10 cellular contexts compared by ENCODE assay signal in genomic region chr11:96091476-96091875, GRCh38.
DNase-seq lines count a peak whose midpoint lies in the region; ATAC-seq and TF ChIP-seq lines count a peak whose summit lies in the region.
"Had no signal": no experiment of that assay in that cellular context is flagged by ENCODE, and none has a peak within 500 bp of the region (broad histone marks: within the 10 kb centered on the region; RNA-seq: fewer than 3 reads in every experiment).

No MANE protein-coding gene starts in this region.

- peaks cover 31% of the 10 kb centered on the region for H3K36me3 Mint-ChIP-seq in activated CD8-positive, alpha-beta memory T cell treated with anti-CD3 and anti-CD28 coated beads, Interleukin-2, amount 10 ng/mL, durations not matched to agents 7 days and 5 days
- peaks cover 26% of the 10 kb centered on the region for H3K36me3 Mint-ChIP-seq in activated CD8-positive, alpha-beta T cell treated with anti-CD3 and anti-CD28 coated beads, Interleukin-2, amount 10 ng/mL, durations not matched to agents 7 days and 5 days (ENCODE audit: low read depth)
- H3K36me3 Mint-ChIP-seq in stimulated activated memory B cell treated with anti-CD40 and anti-IgM and Interleukin-4, amounts not matched to agents 10 μg/mL and 1 μg/mL and 100 μg/mL, for 72 hours: peaks cover 33% of the 10 kb centered on the region

- H3K27ac ChIP-seq in stomach: no peak overlapping the region

- no peaks in the 10 kb centered on the region for H3K27me3 ChIP-seq in stomach

- H3K4me1 ChIP-seq in stomach: peaks cover under 1 to 27% (median 19%) of the 10 kb centered on the region in 4 donors

- H3K27me3 Mint-ChIP-seq in activated CD8-positive, alpha-beta memory T cell treated with anti-CD3 and anti-CD28 coated beads, Interleukin-2, amount 10 ng/mL, durations not matched to agents 7 days and 5 days: no peaks in the 10 kb centered on the region
- H3K27me3 Mint-ChIP-seq in activated CD8-positive, alpha-beta T cell treated with anti-CD3 and anti-CD28 coated beads, Interleukin-2, amount 10 ng/mL, durations not matched to agents 7 days and 5 days (ENCODE audit: low read depth): no peaks in the 10 kb centered on the region
- H3K27me3 Mint-ChIP-seq in stimulated activated memory B cell treated with anti-CD40 and anti-IgM and Interleukin-4, amounts not matched to agents 10 μg/mL and 1 μg/mL and 100 μg/mL, for 72 hours: no peaks in the 10 kb centered on the region

- no peak for TF ChIP-seq CTCF in stomach (IDR thresholded peaks at IDR 0.05)

- WGBS in stomach, 5 donors: 68 to 87% (median 71%) methylated on average over 1 of the region's 1 CpG

- no peak overlapping the region for H3K27ac Mint-ChIP-seq in activated CD8-positive, alpha-beta memory T cell treated with anti-CD3 and anti-CD28 coated beads, Interleukin-2, amount 10 ng/mL, durations not matched to agents 7 days and 5 days
- no peak overlapping the region for H3K27ac Mint-ChIP-seq in activated CD8-positive, alpha-beta T cell treated with anti-CD3 and anti-CD28 coated beads, Interleukin-2, amount 10 ng/mL, durations not matched to agents 7 days and 5 days
- H3K27ac Mint-ChIP-seq in stimulated activated memory B cell treated with anti-CD40 and anti-IgM and Interleukin-4, amounts not matched to agents 10 μg/mL and 1 μg/mL and 100 μg/mL, for 72 hours: peak overlapping the region; percentile 58

- intact Hi-C loops in stomach (cut with DNase I; ENCODE audit: low total_unique reads): no loop called here

- H3K36me3 ChIP-seq in stomach: peaks cover 7 to 22% (median 11%) of the 10 kb centered on the region in 4 donors

- peak; percentile 53 for DNase-seq in activated CD8-positive, alpha-beta memory T cell treated with anti-CD3 and anti-CD28 coated beads, Interleukin-2, amount 10 ng/mL, durations not matched to agents 7 days and 5 days
- DNase-seq in activated CD8-positive, alpha-beta memory T cell treated with anti-CD3 and anti-CD28 coated beads, Interleukin-2, amount 50 U/mL, for 4 hours: no peak
- peak; percentile 35 for DNase-seq in activated CD8-positive, alpha-beta T cell treated with anti-CD3 and anti-CD28 coated beads, Interleukin-2, amount 10 ng/mL, durations not matched to agents 7 days and 5 days
- no peak for DNase-seq in stomach
- no peak for DNase-seq in NCI-H748 (lab: John Stamatoyannopoulos, UW; ENCODE audit: unreplicated experiment)
- no peak for DNase-seq in HCEC 1CT
- DNase-seq: T1000 had no signal

- no peak overlapping the region for H3K4me3 Mint-ChIP-seq in activated CD8-positive, alpha-beta memory T cell treated with anti-CD3 and anti-CD28 coated beads, Interleukin-2, amount 10 ng/mL, durations not matched to agents 7 days and 5 days
- H3K4me3 Mint-ChIP-seq in activated CD8-positive, alpha-beta T cell treated with anti-CD3 and anti-CD28 coated beads, Interleukin-2, amount 10 ng/mL, durations not matched to agents 7 days and 5 days: no peak overlapping the region
- H3K4me3 Mint-ChIP-seq in stimulated activated memory B cell treated with anti-CD40 and anti-IgM and Interleukin-4, amounts not matched to agents 10 μg/mL and 1 μg/mL and 100 μg/mL, for 72 hours: no peak overlapping the region
- H3K4me3 Mint-ChIP-seq: nephron had no signal

- H3K9me3 Mint-ChIP-seq in activated CD8-positive, alpha-beta memory T cell treated with anti-CD3 and anti-CD28 coated beads, Interleukin-2, amount 10 ng/mL, durations not matched to agents 7 days and 5 days (ENCODE audit: low read depth): no peaks in the 10 kb centered on the region
- H3K9me3 Mint-ChIP-seq in activated CD8-positive, alpha-beta T cell treated with anti-CD3 and anti-CD28 coated beads, Interleukin-2, amount 10 ng/mL, durations not matched to agents 7 days and 5 days (ENCODE audit: insufficient read depth): no peaks in the 10 kb centered on the region
- no peaks in the 10 kb centered on the region for H3K9me3 Mint-ChIP-seq in stimulated activated memory B cell treated with anti-CD40 and anti-IgM and Interleukin-4, amounts not matched to agents 10 μg/mL and 1 μg/mL and 100 μg/mL, for 72 hours
- H3K9me3 Mint-ChIP-seq: nephron had no signal

- H3K4me3 ChIP-seq in stomach: no peak overlapping the region

- POLR2A ChIA-PET in activated CD8-positive, alpha-beta T cell treated with anti-CD3 and anti-CD28 coated beads, Interleukin-2, amount 10 ng/mL, durations not matched to agents 7 days and 5 days (lab: Charles Lee): interaction anchor here (1.1 to 1.5 kb wide), 2 partner anchors 10 to 250 kb away, joined by 3 to 7 read pairs; no protein-coding TSS in a partner anchor

- ATAC-seq in activated CD8-positive, alpha-beta memory T cell treated with anti-CD3 and anti-CD28 coated beads, Interleukin-2, amount 10 ng/mL, durations not matched to agents 7 days and 5 days: peak; percentile 89
- ATAC-seq in HG03378 (IDR thresholded peaks at IDR 0.05; ENCODE audit: unreplicated experiment): peak; percentile 60
- ATAC-seq in activated CD8-positive, alpha-beta T cell treated with anti-CD3 and anti-CD28 coated beads, Interleukin-2, amount 10 ng/mL, durations not matched to agents 7 days and 5 days: peak; percentile 63
- peak; percentile 76 for ATAC-seq in stimulated activated memory B cell treated with anti-CD40 and anti-IgM and Interleukin-4, amounts not matched to agents 10 μg/mL and 1 μg/mL and 100 μg/mL, for 72 hours

- H3K9me3 ChIP-seq in stomach: no peaks in the 10 kb centered on the region

- TF ChIP-seq EP300 in stomach (IDR thresholded peaks at IDR 0.05): no peak

- TF ChIP-seq POLR2A in stomach (IDR thresholded peaks at IDR 0.05): no peak

- H3K4me1 Mint-ChIP-seq in activated CD8-positive, alpha-beta memory T cell treated with anti-CD3 and anti-CD28 coated beads, Interleukin-2, amount 10 ng/mL, durations not matched to agents 7 days and 5 days: peaks cover 35% of the 10 kb centered on the region
- peaks cover 5% of the 10 kb centered on the region for H3K4me1 Mint-ChIP-seq in activated CD8-positive, alpha-beta T cell treated with anti-CD3 and anti-CD28 coated beads, Interleukin-2, amount 10 ng/mL, durations not matched to agents 7 days and 5 days (ENCODE audit: low read depth)
- H3K4me1 Mint-ChIP-seq in stimulated activated memory B cell treated with anti-CD40 and anti-IgM and Interleukin-4, amounts not matched to agents 10 μg/mL and 1 μg/mL and 100 μg/mL, for 72 hours: peaks cover 17% of the 10 kb centered on the region

- CTCF ChIA-PET in activated CD8-positive, alpha-beta memory T cell treated with anti-CD3 and anti-CD28 coated beads, Interleukin-2, amount 10 ng/mL, durations not matched to agents 7 days and 5 days (lab: Charles Lee): interaction anchor here (0.6 to 6.4 kb wide), 12 partner anchors 10 to 298 kb away, joined by 3 to 79 read pairs (median 5); partner anchors contain the start of genes CCDC82, JRKL and MAML2
- CTCF ChIA-PET in activated CD8-positive, alpha-beta T cell treated with anti-CD3 and anti-CD28 coated beads, Interleukin-2, amount 10 ng/mL, durations not matched to agents 7 days and 5 days (lab: Charles Lee): interaction anchor here (0.6 to 5.1 kb wide), 17 partner anchors 14 to 373 kb away, joined by 3 to 25 read pairs (median 3); partner anchors contain the start of gene MAML2

Comparison
In these comparisons a context has a peak if more than half of its experiments do, and no peak if none do; other contexts are left out.
1. DNase-seq: peak in activated CD8-positive, alpha-beta memory T cell treated with anti-CD3 and anti-CD28 coated beads, Interleukin-2, amount 10 ng/mL, durations not matched to agents 7 days and 5 days (single experiment) and activated CD8-positive, alpha-beta T cell treated with anti-CD3 and anti-CD28 coated beads, Interleukin-2, amount 10 ng/mL, durations not matched to agents 7 days and 5 days (single experiment); none in activated CD8-positive, alpha-beta memory T cell treated with anti-CD3 and anti-CD28 coated beads, Interleukin-2, amount 50 U/mL, for 4 hours (single experiment), stomach (single experiment), NCI-H748 (single experiment) and HCEC 1CT (single experiment).
2. Peak in every context shown above with its lines, with median percentiles within 50 percentile points of each other: ATAC-seq.